8 cellular contexts compared by ENCODE assay signal in genomic region chr17:21275579-21276339, GRCh38. TPM values are rescaled to one million over a fixed set of nuclear protein-coding genes. Genes with fewer than 3 reads are reported as not detected.
DNase-seq lines count a peak whose midpoint lies in the region; ATAC-seq and TF ChIP-seq lines count a peak whose summit lies in the region.

No MANE protein-coding gene starts in this region.

- BruUV-seq in Caco-2 (replicated peaks; lab: Mats Ljungman, UMichigan): TSS peak; percentile 85

- intact Hi-C loops in Caco-2 (cut with micrococcal nuclease; ENCODE audit: unreplicated experiment): loop anchor here (2.0 kb wide), 1 partner anchor 61 kb away; the partner anchor contains the start of gene TMEM11

- H3K9me2 ChIP-seq in OCI-LY1 (ENCODE audit: low read depth, low read length): no peaks in the 10 kb centered on the region

- peaks cover 7% of the 10 kb centered on the region for H3K4me1 Mint-ChIP-seq in Caco-2 (ENCODE audit: low read depth, unreplicated experiment)

- H2AFZ ChIP-seq in OCI-LY1 (ENCODE audit: low read length): no peak overlapping the region

- peak overlapping the region; percentile 83 for H3K27ac Mint-ChIP-seq in Caco-2 (ENCODE audit: unreplicated experiment)

- WGBS in esophagus, 2 donors: 1 to 2% methylated on average over 52 to 61 of the region's 61 CpGs

- H3K79me2 ChIP-seq in OCI-LY1 (ENCODE audit: insufficient read depth, low read length): no peaks in the 10 kb centered on the region

- H3K27ac ChIP-seq in OCI-LY1 (ENCODE audit: low read depth, low read length, poor library complexity, severe bottlenecking) (no peak overlapping the region), esophagus (ENCODE audit: low read depth in 2 of 2, low read length in 1 of 2) (peak overlapping the region; percentile 30 to 64), muscle layer of duodenum (ENCODE audit: low read length) (no peak overlapping the region)

- peak overlapping the region; percentile 85 for H3K9ac ChIP-seq in OCI-LY1 (ENCODE audit: low read length)

- CTCF ChIA-PET in Caco-2 (lab: Charles Lee): interaction anchor here (0.8 to 1.4 kb wide), 8 partner anchors 11 to 237 kb away, joined by 3 to 4 read pairs (median 4); no protein-coding TSS in a partner anchor

- H3K4me1 ChIP-seq in Caco-2: peaks cover 4% of the 10 kb centered on the region
- H3K4me1 ChIP-seq in OCI-LY1 (ENCODE audit: insufficient read depth, low read length, severe bottlenecking): peaks cover 47% of the 10 kb centered on the region
- peaks cover 0 to 11% of the 10 kb centered on the region in 2 donors for H3K4me1 ChIP-seq in esophagus (ENCODE audit: control insufficient read depth in 2 of 2, insufficient read depth in 2 of 2, low read length in 1 of 2)
- peaks cover 0 to 16% of the 10 kb centered on the region in 2 donors for H3K4me1 ChIP-seq in muscle layer of duodenum (ENCODE audit: control insufficient read depth in 1 of 2, insufficient read depth in 2 of 2, low read length in 2 of 2)

- TF ChIP-seq CTCF in Caco-2 (IDR thresholded peaks at IDR 0.05; ENCODE audit: insufficient read depth in 1 of 2, low read depth in 1 of 2, low read length in 1 of 2, severe bottlenecking in 1 of 2, unreplicated experiment in 1 of 2): peak in 1 of 2 experiments; percentile 35
- peak; percentile 14; the same call in 1 of the 2 replicates for TF ChIP-seq CTCF in OCI-LY1 (IDR thresholded peaks at IDR 0.05; ENCODE audit: low read length)

- H3K36me3 Mint-ChIP-seq in Caco-2 (ENCODE audit: insufficient read depth, unreplicated experiment): peaks cover 6% of the 10 kb centered on the region

- H3K4me3 Mint-ChIP-seq in Caco-2 (ENCODE audit: unreplicated experiment): peak overlapping the region; percentile 90

- peak; percentile 90 for ATAC-seq in GM19467 (IDR thresholded peaks at IDR 0.05; ENCODE audit: unreplicated experiment)

- H3K9me3 Mint-ChIP-seq in Caco-2 (ENCODE audit: unreplicated experiment): no peaks in the 10 kb centered on the region

- POLR2A ChIA-PET in Caco-2 (lab: Charles Lee): interaction anchor here (0.6 to 1.6 kb wide), 6 partner anchors 11 to 283 kb away, joined by 3 to 8 read pairs (median 4); no protein-coding TSS in a partner anchor

- H3K9me3 ChIP-seq in Caco-2: no peaks in the 10 kb centered on the region
- no peaks in the 10 kb centered on the region for H3K9me3 ChIP-seq in OCI-LY1 (ENCODE audit: low read length)
- H3K9me3 ChIP-seq in esophagus (ENCODE audit: control insufficient read depth in 2 of 2, insufficient read depth in 1 of 2, low read depth in 1 of 2, low read length in 1 of 2): no peaks in the 10 kb centered on the region
- no peaks in the 10 kb centered on the region for H3K9me3 ChIP-seq in muscle layer of duodenum (ENCODE audit: control insufficient read depth in 1 of 2, low read length in 2 of 2)

- H3K4me3 ChIP-seq in Caco-2 (ENCODE audit: low read depth, low read length) (peak overlapping the region; percentile 87), OCI-LY1 (ENCODE audit: low read depth, low read length, poor library complexity, severe bottlenecking) (peak overlapping the region; percentile 68), esophagus (ENCODE audit: low read depth in 1 of 2, low read length in 2 of 2) (peak overlapping the region; percentile 67 to 74), muscle layer of duodenum (ENCODE audit: low read depth in 1 of 2, low read length in 2 of 2) (peak overlapping the region; percentile 65 to 88)

- H3F3A ChIP-seq in OCI-LY1 (ENCODE audit: insufficient read depth, low read length): no peaks in the 10 kb centered on the region

- no peaks in the 10 kb centered on the region for H4K20me1 ChIP-seq in OCI-LY1 (ENCODE audit: insufficient read depth, low read length)

- H3K27me3 Mint-ChIP-seq in Caco-2 (ENCODE audit: insufficient read depth, unreplicated experiment): no peaks in the 10 kb centered on the region

- H3K36me3 ChIP-seq in Caco-2 (ENCODE audit: control insufficient read depth, insufficient read depth, low read length) (no peaks in the 10 kb centered on the region), OCI-LY1 (ENCODE audit: insufficient read depth, low read length) (no peaks in the 10 kb centered on the region), esophagus (ENCODE audit: control insufficient read depth in 2 of 2, insufficient read depth in 2 of 2, low read length in 1 of 2) (no peaks in the 10 kb centered on the region), muscle layer of duodenum (ENCODE audit: control insufficient read depth in 1 of 2, insufficient read depth in 2 of 2, low read length in 2 of 2) (no peaks in the 10 kb centered on the region)

- H3K4me2 ChIP-seq in OCI-LY1 (ENCODE audit: low read length): peak overlapping the region; percentile 92

- DNase-seq in Caco-2 (peak; percentile 92 to 97), HK-2 (ENCODE audit: unreplicated experiment) (peak; percentile 90), activated T-cell treated with anti-CD3 and anti-CD28 coated beads for 4 hours (peak; percentile 94)
- DNase-seq in stimulated activated CD8-positive, alpha-beta memory T cell treated with anti-CD3 and anti-CD28 coated beads, Interleukin-7, amount 100 ng/mL, for 4 hours (ENCODE audit: low read depth in 2 of 2): peak; percentile 85 to 95

- H3K27me3 ChIP-seq in Caco-2 (replicated peaks; ENCODE audit: control insufficient read depth, insufficient read depth, low read length) (no peaks in the 10 kb centered on the region; the same call in 1 of the 2 replicates), OCI-LY1 (ENCODE audit: insufficient read depth, low read length) (no peaks in the 10 kb centered on the region), esophagus (ENCODE audit: control insufficient read depth in 1 of 2, insufficient read depth in 2 of 2, low read length in 2 of 2) (no peaks in the 10 kb centered on the region), muscle layer of duodenum (ENCODE audit: low read depth, low read length) (no peaks in the 10 kb centered on the region)

RNA-seq across cellular contexts. Expression of gene MAP2K3, which starts 8.8 kb away (rescaled TPM):
- total RNA-seq in Caco-2 (2022): 49.5 and 50.9 TPM in 2 replicates
- polyA plus RNA-seq in esophagus: 10 to 100 TPM; 35.5 to 39.8 TPM

RNA-seq across cellular contexts. Expression of gene NATD1, which starts 22.5 kb away (rescaled TPM):
- 14.4 and 18.4 TPM in 2 replicates for total RNA-seq in Caco-2 (2022)
- 1 to 10 TPM; 2.3 to 3.2 TPM for polyA plus RNA-seq in esophagus

Comparison
In these comparisons a context has a peak if more than half of its experiments do, and no peak if none do; other contexts are left out.
1. H3K27ac ChIP-seq: peak in esophagus (2 of 2); none in OCI-LY1 (single experiment) and muscle layer of duodenum (single experiment).
2. Peak in every context shown above with its lines, with median percentiles within 50 percentile points of each other: DNase-seq and H3K4me3 ChIP-seq.